16 cellular contexts compared by ENCODE assay signal in genomic region chr18:22544626-22545025, GRCh38.
DNase-seq lines count a peak whose midpoint lies in the region; TF ChIP-seq lines count a peak whose summit lies in the region.
"Had no signal": no experiment of that assay in that cellular context is flagged by ENCODE, and none has a peak within 500 bp of the region (broad histone marks: within the 10 kb centered on the region; RNA-seq: fewer than 3 reads in every experiment).

No MANE protein-coding gene starts in this region.

- peaks cover 0 to 15% (median 1%) of the 10 kb centered on the region in 3 donors for H3K27me3 Mint-ChIP-seq in immature natural killer cell (ENCODE audit: low read depth in 3 of 3)

- H3K9me3 ChIP-seq in uterus = no peaks in the 10 kb centered on the region

- peak overlapping the region; percentile 12 to 50 (median 20) for H3K4me3 Mint-ChIP-seq in immature natural killer cell
- H3K4me3 Mint-ChIP-seq: CD14-positive monocyte had no signal

- DNase-seq in GM03348 (ENCODE audit: low spot score) (peak; percentile 22), RPMI7951 (ENCODE audit: low read depth) (peak; percentile 76), immature natural killer cell (no peak), uterus (peak; percentile 56 to 62), activated T-cell treated with anti-CD3 and anti-CD28 coated beads for 4 hours (no peak), kidney tubule cell (ENCODE audit: low spot score) (no peak), DMS 273 (lab: John Stamatoyannopoulos, UW; ENCODE audit: unreplicated experiment) (no peak)
- DNase-seq: AML-193, DMS153, MV-4-11, NCI-H1417, NCI-H187 treated with DMSO at 0.1 percent for 48 hours, NCI-H2171, NCI-H446, NCI-H748 treated with DMSO at 0.1 percent for 48 hours had no signal

- peaks cover 0 to 6% (median 0%) of the 10 kb centered on the region in 3 donors for H3K36me3 Mint-ChIP-seq in immature natural killer cell
- H3K36me3 Mint-ChIP-seq: CD14-positive monocyte had no signal

- H3K4me1 Mint-ChIP-seq in immature natural killer cell = peaks cover 20% of the 10 kb centered on the region in 2 donors
- H3K4me1 Mint-ChIP-seq: CD14-positive monocyte had no signal

- H3K27me3 ChIP-seq in uterus = no peaks in the 10 kb centered on the region

- no peak overlapping the region for H3K27ac Mint-ChIP-seq in immature natural killer cell
- H3K27ac Mint-ChIP-seq: CD14-positive monocyte had no signal

- peak overlapping the region; percentile 76 to 86 for H3K27ac ChIP-seq in uterus

- no peak for TF ChIP-seq CTCF in uterus (IDR thresholded peaks at IDR 0.05)

- TF ChIP-seq POLR2A in uterus (IDR thresholded peaks at IDR 0.05) = no peak

- H3K9me3 Mint-ChIP-seq in immature natural killer cell = no peaks in the 10 kb centered on the region

- H3K4me1 ChIP-seq in uterus = peaks cover 0 to 19% of the 10 kb centered on the region in 2 donors

- intact Hi-C loops in uterus (cut with DNase I; ENCODE audit: low total_unique reads) = no loop called here

- H3K36me3 ChIP-seq in uterus = no peaks in the 10 kb centered on the region

- H3K4me3 ChIP-seq in uterus = no peak overlapping the region

Comparison
In these comparisons a context has a peak if more than half of its experiments do, and no peak if none do; other contexts are left out.
1. DNase-seq: peak in GM03348 (single experiment), RPMI7951 (single experiment) and uterus (2 of 2); none in immature natural killer cell (0 of 3), activated T-cell treated with anti-CD3 and anti-CD28 coated beads for 4 hours (single experiment), kidney tubule cell (single experiment) and DMS 273 (single experiment).